Comparison of ENCODE assay signal across 9 cellular contexts in the genomic region with DNA sequence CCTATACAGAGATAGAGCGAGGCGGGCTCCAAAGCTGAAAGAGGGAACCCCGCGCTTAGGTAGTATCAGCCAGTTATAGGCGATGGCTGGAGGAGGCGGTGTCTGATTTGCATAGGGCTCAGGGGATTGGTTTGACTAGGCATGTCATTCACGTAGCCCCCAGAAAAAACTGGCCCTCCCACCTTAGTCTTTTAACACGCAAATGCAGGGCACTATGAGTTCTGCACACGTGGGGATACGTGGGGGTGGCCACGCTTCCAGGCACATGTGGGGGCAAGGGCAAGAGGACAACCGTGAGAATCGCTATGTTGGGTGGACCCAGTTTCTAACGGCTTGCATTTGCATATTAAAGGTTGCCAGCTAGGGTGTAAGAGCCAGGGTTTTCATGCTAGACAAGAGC. TPM values are rescaled to one million over a fixed set of nuclear protein-coding genes. Genes with fewer than 3 reads are reported as not detected.
DNase-seq lines count a peak whose midpoint lies in the region; ATAC-seq and TF ChIP-seq lines count a peak whose summit lies in the region.
"Had no signal": no experiment of that assay in that cellular context is flagged by ENCODE, and none has a peak within 500 bp of the region (broad histone marks: within the 10 kb centered on the region; RNA-seq: fewer than 3 reads in every experiment).

No MANE protein-coding gene starts in this region.

- no peaks in the 10 kb centered on the region for H3K9me3 Mint-ChIP-seq in CD8-positive, alpha-beta T cell
- H3K9me3 Mint-ChIP-seq in WTC11 (peaks cover 13% of the 10 kb centered on the region), natural killer cell (peaks cover 0 to 2% of the 10 kb centered on the region in 2 donors)
- no peaks in the 10 kb centered on the region for H3K9me3 Mint-ChIP-seq in activated CD4-positive, alpha-beta memory T cell treated with anti-CD3 and anti-CD28 coated beads for 36 hours

- H3K4me1 Mint-ChIP-seq in CD8-positive, alpha-beta T cell (ENCODE audit: low read depth): peaks cover 11% of the 10 kb centered on the region
- H3K4me1 Mint-ChIP-seq in WTC11 (peaks cover 23% of the 10 kb centered on the region), natural killer cell (peaks cover 12 to 13% of the 10 kb centered on the region in 2 donors)
- peaks cover 8% of the 10 kb centered on the region for H3K4me1 Mint-ChIP-seq in activated CD4-positive, alpha-beta memory T cell treated with anti-CD3 and anti-CD28 coated beads for 36 hours (ENCODE audit: low read depth)

- no peaks in the 10 kb centered on the region for H3K36me3 ChIP-seq in CD8-positive, alpha-beta T cell (ENCODE audit: insufficient read depth, low read length)

- no peaks in the 10 kb centered on the region for H3K36me3 Mint-ChIP-seq in CD8-positive, alpha-beta T cell
- H3K36me3 Mint-ChIP-seq in WTC11: peaks cover 3% of the 10 kb centered on the region; the same call in 1 of the 2 replicates
- H3K36me3 Mint-ChIP-seq in natural killer cell: no peaks in the 10 kb centered on the region
- H3K36me3 Mint-ChIP-seq in activated CD4-positive, alpha-beta memory T cell treated with anti-CD3 and anti-CD28 coated beads for 36 hours: no peaks in the 10 kb centered on the region

- H3K4me1 ChIP-seq in CD8-positive, alpha-beta T cell (ENCODE audit: insufficient read depth, low read length): no peaks in the 10 kb centered on the region

- peak overlapping the region; percentile 79 for H3K27ac Mint-ChIP-seq in CD8-positive, alpha-beta T cell
- H3K27ac Mint-ChIP-seq in WTC11 (peak overlapping the region; percentile 19; the same call in 1 of the 2 replicates), natural killer cell (peak overlapping the region; percentile 14 to 28)
- H3K27ac Mint-ChIP-seq in activated CD4-positive, alpha-beta memory T cell treated with anti-CD3 and anti-CD28 coated beads for 36 hours: no peak overlapping the region

- H3K4me3 ChIP-seq in CD8-positive, alpha-beta T cell (ENCODE audit: low read depth, low read length): no peak overlapping the region

- ATAC-seq in CD8-positive, alpha-beta T cell: peak; percentile 87
- ATAC-seq in WTC11 (peak; percentile 97), natural killer cell (peak in 2 of 3 donors; percentile 88 to 90)

- H3K27ac ChIP-seq in CD8-positive, alpha-beta T cell (ENCODE audit: low read depth, low read length): no peak overlapping the region

- intact Hi-C loops in CD8-positive, alpha-beta T cell (cut with DNase I, micrococcal nuclease): no loop called here
- intact Hi-C loops in natural killer cell (cut with micrococcal nuclease): no loop called here
- intact Hi-C loops in activated CD4-positive, alpha-beta memory T cell treated with anti-CD3 and anti-CD28 coated beads for 36 hours (cut with micrococcal nuclease): no loop called here

- H3K27me3 ChIP-seq in CD8-positive, alpha-beta T cell (ENCODE audit: insufficient read depth, low read length): no peaks in the 10 kb centered on the region

- peak overlapping the region; percentile 64 for H3K4me3 Mint-ChIP-seq in CD8-positive, alpha-beta T cell
- peak overlapping the region; percentile 66 for H3K4me3 Mint-ChIP-seq in WTC11
- H3K4me3 Mint-ChIP-seq in natural killer cell: peak overlapping the region; percentile 59
- H3K4me3 Mint-ChIP-seq in activated CD4-positive, alpha-beta memory T cell treated with anti-CD3 and anti-CD28 coated beads for 36 hours: no peak overlapping the region

- CTCF ChIA-PET in CD8-positive, alpha-beta T cell (lab: Charles Lee): no interaction called here
- CTCF ChIA-PET in WTC11 (lab: Charles Lee): interaction anchor here (0.6 to 1.3 kb wide), 4 partner anchors 31 to 61 kb away, joined by 3 to 7 read pairs (median 3); a partner anchor contains a TSS
- CTCF ChIA-PET in activated CD4-positive, alpha-beta memory T cell treated with anti-CD3 and anti-CD28 coated beads for 36 hours (lab: Charles Lee): interaction anchor here (0.6 kb wide), 2 partner anchors 320 to 924 kb away, joined by 3 to 4 read pairs; no protein-coding TSS in a partner anchor

- peak in 3 of 7 experiments; percentile 46 to 64 (median 63) for DNase-seq in CD8-positive, alpha-beta T cell
- DNase-seq in WTC11 (ENCODE audit: low spot score) (peak; percentile 66), fibroblast of peridontal ligament (ENCODE audit: extremely low read depth) (peak; percentile 35), natural killer cell (no peak), DMS153 treated with DMSO at 0.1 percent for 48 hours (lab: John Stamatoyannopoulos, UW; ENCODE audit: unreplicated experiment) (no peak), NCI-H1417 (lab: John Stamatoyannopoulos, UW) (no peak), NCI-H1105 (lab: John Stamatoyannopoulos, UW) (no peak)
- DNase-seq in activated CD4-positive, alpha-beta memory T cell treated with anti-CD3 and anti-CD28 coated beads for 36 hours: no peak
- DNase-seq: SIG-M5 had no signal

- H3K27me3 Mint-ChIP-seq in CD8-positive, alpha-beta T cell (ENCODE audit: low read depth): no peaks in the 10 kb centered on the region
- H3K27me3 Mint-ChIP-seq in WTC11 (ENCODE audit: low read depth): no peaks in the 10 kb centered on the region; the same call in 1 of the 2 replicates
- peaks cover 0 to 3% of the 10 kb centered on the region in 2 donors for H3K27me3 Mint-ChIP-seq in natural killer cell (ENCODE audit: low read depth in 2 of 2)
- peaks cover 1% of the 10 kb centered on the region for H3K27me3 Mint-ChIP-seq in activated CD4-positive, alpha-beta memory T cell treated with anti-CD3 and anti-CD28 coated beads for 36 hours

- TF ChIP-seq CTCF in CD8-positive, alpha-beta T cell (IDR thresholded peaks at IDR 0.05): no peak
- TF ChIP-seq CTCF in WTC11 (IDR thresholded peaks at IDR 0.05) (no peak), natural killer cell (IDR thresholded peaks at IDR 0.05) (no peak)

- H3K9me3 ChIP-seq in CD8-positive, alpha-beta T cell (ENCODE audit: low read length): no peaks in the 10 kb centered on the region

- POLR2A ChIA-PET in CD8-positive, alpha-beta T cell (lab: Charles Lee): no interaction called here
- POLR2A ChIA-PET in WTC11 (lab: Charles Lee): no interaction called here
- POLR2A ChIA-PET in activated CD4-positive, alpha-beta memory T cell treated with anti-CD3 and anti-CD28 coated beads for 36 hours (lab: Charles Lee): no interaction called here

TF ChIP-seq in WTC11, 78 proteins besides CTCF, POLR2A, EP300 and RAD21:
- TF ChIP-seq SP1 (CRISPR knock-in tag; conservative IDR thresholded peaks at IDR 0.05) (peak; percentile 51; the same call in 1 of the 2 replicates), NFYB (CRISPR knock-in tag; conservative IDR thresholded peaks at IDR 0.05; ENCODE audit: low read depth) (no peak), ZNF423 (CRISPR knock-in tag; IDR thresholded peaks at IDR 0.05) (no peak), HMGA2 (CRISPR knock-in tag; IDR thresholded peaks at IDR 0.05) (no peak), USF2 (CRISPR knock-in tag; IDR thresholded peaks at IDR 0.05) (peak; percentile 48), HMGXB4 (CRISPR knock-in tag; IDR thresholded peaks at IDR 0.05) (no peak)
- TF ChIP-seq, protein P1, sequence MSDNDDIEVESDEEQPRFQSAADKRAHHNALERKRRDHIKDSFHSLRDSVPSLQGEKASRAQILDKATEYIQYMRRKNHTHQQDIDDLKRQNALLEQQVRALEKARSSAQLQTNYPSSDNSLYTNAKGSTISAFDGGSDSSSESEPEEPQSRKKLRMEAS (CRISPR knock-in tag; IDR thresholded peaks at IDR 0.05): peak; percentile 67
TF ChIP-seq in WTC11: peak in this region for 3.

RNA-seq across cellular contexts. Expression of gene MSTN, which starts 56.7 kb away (rescaled TPM):
- not detected for total RNA-seq in CD8-positive, alpha-beta T cell
- total RNA-seq in WTC11 (2021) (not detected in 3 replicates), natural killer cell (not detected)
- total RNA-seq in activated CD4-positive, alpha-beta memory T cell treated with anti-CD3 and anti-CD28 coated beads for 36 hours: not detected

Comparison
In these comparisons a context has a peak if more than half of its experiments do, and no peak if none do; other contexts are left out.
1. DNase-seq: peak in WTC11 (single experiment) and fibroblast of peridontal ligament (single experiment); none in natural killer cell (single experiment), DMS153 treated with DMSO at 0.1 percent for 48 hours (single experiment), NCI-H1417 (0 of 3), activated CD4-positive, alpha-beta memory T cell treated with anti-CD3 and anti-CD28 coated beads for 36 hours (single experiment) and NCI-H1105 (single experiment).
2. Peak in every context shown above with its lines, with median percentiles within 50 percentile points of each other: ATAC-seq.